17 cellular contexts compared by ENCODE assay signal in the genomic region with DNA sequence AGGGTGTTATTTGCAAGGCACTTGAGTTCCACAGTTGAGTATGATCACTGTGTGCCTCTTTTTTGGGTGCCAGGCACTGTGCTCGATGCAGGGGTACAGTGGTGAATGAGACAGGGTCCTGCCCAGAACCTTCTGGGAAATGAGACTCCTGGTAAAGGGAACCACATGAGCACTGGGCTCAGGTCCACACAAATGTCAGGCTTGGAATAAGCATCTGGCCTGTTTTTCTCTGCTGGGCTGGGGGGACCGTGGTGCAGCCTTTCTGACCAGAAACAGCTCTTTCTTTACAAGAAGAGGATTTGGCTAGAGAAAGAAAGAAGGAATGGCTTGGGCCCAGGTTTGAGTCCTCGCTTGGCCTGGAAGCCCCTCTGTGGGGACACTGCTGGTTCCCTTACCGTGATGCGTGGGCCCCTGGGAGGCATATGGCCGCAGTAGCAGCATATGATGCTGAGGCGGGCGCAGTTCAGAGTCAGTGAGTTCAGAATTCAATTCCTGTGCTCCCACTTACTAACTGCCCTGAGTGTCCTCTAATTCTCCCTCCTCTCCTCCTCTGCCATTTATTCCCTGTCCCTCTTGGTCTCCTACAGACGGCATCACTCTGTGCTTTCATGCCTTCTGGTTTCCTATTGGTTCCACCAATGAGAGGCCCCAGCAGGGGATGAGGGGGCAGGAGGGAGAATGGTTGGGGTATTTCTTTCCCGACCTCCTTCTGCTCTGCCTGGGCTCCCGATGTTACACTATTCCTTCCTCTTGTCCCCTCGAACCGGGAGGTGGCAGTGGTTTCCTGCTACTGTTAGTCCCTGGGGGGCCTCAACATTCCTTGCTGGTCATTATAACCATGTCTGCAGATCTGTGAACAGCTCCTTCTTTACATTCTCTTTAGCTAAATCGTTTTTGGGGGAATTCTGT. TPM values are rescaled to one million over a fixed set of nuclear protein-coding genes. Genes with fewer than 3 reads are reported as not detected.
DNase-seq lines count a peak whose midpoint lies in the region; ATAC-seq and TF ChIP-seq lines count a peak whose summit lies in the region.
"Had no signal": no experiment of that assay in that cellular context is flagged by ENCODE, and none has a peak within 500 bp of the region (broad histone marks: within the 10 kb centered on the region; RNA-seq: fewer than 3 reads in every experiment).

No MANE protein-coding gene starts in this region.

- no peaks in the 10 kb centered on the region for H3K9me3 ChIP-seq in right atrium auricular region
- no peaks in the 10 kb centered on the region for H3K9me3 ChIP-seq in RWPE2 (ENCODE audit: severe bottlenecking)
- H3K9me3 ChIP-seq: upper lobe of left lung had no signal

- H3K27ac ChIP-seq in right atrium auricular region: no peak overlapping the region
- H3K27ac ChIP-seq in RWPE2 (ENCODE audit: poor library complexity, severe bottlenecking): no peak overlapping the region
- H3K27ac ChIP-seq: upper lobe of left lung had no signal

- H3K4me1 ChIP-seq in right atrium auricular region (peaks cover 0 to 12% of the 10 kb centered on the region in 2 donors), RWPE2 (ENCODE audit: insufficient read depth, poor library complexity, severe bottlenecking) (no peaks in the 10 kb centered on the region)

- DNase-seq in left cardiac atrium (peak; percentile 8), right atrium auricular region (ENCODE audit: low spot score) (no peak), RWPE2 (ENCODE audit: low spot score) (peak; percentile 22), kidney tubule cell (ENCODE audit: low spot score) (peak; percentile 46), NCI-H2081 treated with DMSO at 0.1 percent for 48 hours (lab: John Stamatoyannopoulos, UW) (no peak), DMS53 treated with DMSO at 0.1 percent for 48 hours (lab: John Stamatoyannopoulos, UW; ENCODE audit: unreplicated experiment) (no peak)
- DNase-seq in stimulated activated CD4-positive, alpha-beta T cell treated with anti-CD3 and anti-CD28 coated beads, Interleukin-12 subunit alpha, Interleukin-12 subunit beta, amount 100 ng/mL, for 4 hours: no peak
- DNase-seq: activated CD4-positive, alpha-beta T cell treated with anti-CD3 and anti-CD28 coated beads, Interleukin-2, amount 10 ng/mL, durations not matched to agents 7 days and 5 days; AML-193; effector CD8-positive, alpha-beta T cell; GDM1; PC-3; stimulated activated CD4-positive, alpha-beta T cell treated with anti-CD3 and anti-CD28 coated beads, Interleukin-2, amount 100 ng/mL, for 48 hours had no signal

- no peaks in the 10 kb centered on the region for H3K36me3 ChIP-seq in right atrium auricular region
- no peaks in the 10 kb centered on the region for H3K36me3 ChIP-seq in RWPE2 (ENCODE audit: low read depth)
- H3K36me3 ChIP-seq: upper lobe of left lung had no signal

- H3K27me3 ChIP-seq in right atrium auricular region (peaks cover 8 to 9% of the 10 kb centered on the region in 2 donors), RWPE2 (ENCODE audit: insufficient read depth, poor library complexity, severe bottlenecking) (peaks cover 15% of the 10 kb centered on the region)

- H3K4me3 ChIP-seq in right atrium auricular region (no peak overlapping the region), RWPE2 (ENCODE audit: severe bottlenecking) (no peak overlapping the region)
- H3K4me3 ChIP-seq: upper lobe of left lung had no signal

- no peak for ATAC-seq in left cardiac atrium
- ATAC-seq in RWPE2 (ENCODE audit: low read depth): no peak
- no peak for ATAC-seq in GM21390 (IDR thresholded peaks at IDR 0.05; ENCODE audit: unreplicated experiment)
- ATAC-seq: PC-3; stimulated activated effector memory CD8-positive, alpha-beta T cell treated with anti-CD3 and anti-CD28 coated beads, Interleukin-12 subunit alpha, Interleukin-12 subunit beta, amount 100 ng/mL, for 72 hours had no signal

- TF ChIP-seq CTCF in right atrium auricular region (IDR thresholded peaks at IDR 0.05) (no peak), RWPE2 (IDR thresholded peaks at IDR 0.05; ENCODE audit: poor library complexity, severe bottlenecking) (no peak)

- intact Hi-C loops in left cardiac atrium (cut with DNase I): no loop called here

RNA-seq across cellular contexts. Expression of a gene that starts 9.6 kb away (rescaled TPM):
- total RNA-seq in left cardiac atrium: under 1 TPM; 0.31 to 0.50 TPM
- total RNA-seq in right atrium auricular region: not detected
- total RNA-seq: activated T-helper 2 cell treated with anti-CD3 and anti-CD28 coated beads, Interferon-gamma antibody, Interleukin-2, Interleukin-4, amounts not matched to agents 10 μg/mL and 5 μg/mL and 100 μg/mL, durations not matched to agents 14 hours and 24 hours and 36 hours had no signal

RNA-seq across cellular contexts. Expression of a gene that starts 17.6 kb away (rescaled TPM):
- total RNA-seq in left cardiac atrium: 1 to 10 TPM; 4.6 to 5.6 TPM
- total RNA-seq in right atrium auricular region: 1 to 10 TPM; 2.7 to 4.4 TPM

RNA-seq across cellular contexts. Expression of a gene that starts 57.5 kb away (rescaled TPM):
- total RNA-seq in left cardiac atrium (100 to 1,000 TPM; 117 to 119 TPM), right atrium auricular region (100 to 1,000 TPM; 121 TPM)

Comparison
In these comparisons a context has a peak if more than half of its experiments do, and no peak if none do; other contexts are left out.
1. DNase-seq: peak in left cardiac atrium (single experiment), RWPE2 (single experiment) and kidney tubule cell (single experiment); none in right atrium auricular region (single experiment), stimulated activated CD4-positive, alpha-beta T cell treated with anti-CD3 and anti-CD28 coated beads, Interleukin-12 subunit alpha, Interleukin-12 subunit beta, amount 100 ng/mL, for 4 hours (single experiment), NCI-H2081 treated with DMSO at 0.1 percent for 48 hours (single experiment) and DMS53 treated with DMSO at 0.1 percent for 48 hours (single experiment).